ENCODE assay signal across 15 cellular contexts in genomic region chr17:67636841-67637240, GRCh38.
A peak's percentile ranks its signal among the peaks of the same experiment; 100 is the strongest.
DNase-seq lines count a peak whose midpoint lies in the region; ATAC-seq and TF ChIP-seq lines count a peak whose summit lies in the region.
"Had no signal": no experiment of that assay in that cellular context is flagged by ENCODE, and none has a peak within 500 bp of the region (broad histone marks: within the 10 kb centered on the region; RNA-seq: fewer than 3 reads in every experiment).

No MANE protein-coding gene starts in this region.

- in situ Hi-C loops in gastrocnemius medialis (cut with MboI; ENCODE audit: low sequenced_read_pairs in 4 of 4), result no loop called here

- TF ChIP-seq POLR2A in gastroesophageal sphincter (IDR thresholded peaks at IDR 0.05) (no peak), prostate gland (IDR thresholded peaks at IDR 0.05) (no peak), gastrocnemius medialis (IDR thresholded peaks at IDR 0.05) (no peak)

- H3K9me3 ChIP-seq in gastroesophageal sphincter (no peaks in the 10 kb centered on the region), prostate gland (no peaks in the 10 kb centered on the region), gastrocnemius medialis (no peaks in the 10 kb centered on the region)
- H3K9me3 ChIP-seq: spleen had no signal

- 83 to 96% methylated on average over 1 to 3 of the region's 5 CpGs for WGBS in gastroesophageal sphincter (ENCODE audit: low coverage in 1 of 2), 2 donors
- 72% methylated on average over 5 of the region's 5 CpGs for WGBS in prostate gland

- TF ChIP-seq CTCF in gastroesophageal sphincter (IDR thresholded peaks at IDR 0.05) (no peak), prostate gland (IDR thresholded peaks at IDR 0.05) (no peak), gastrocnemius medialis (IDR thresholded peaks at IDR 0.05 in 4 of 5, conservative IDR thresholded peaks at IDR 0.05 in 1 of 5) (no peak)

- H3K27me3 ChIP-seq in gastroesophageal sphincter, result no peaks in the 10 kb centered on the region
- no peaks in the 10 kb centered on the region for H3K27me3 ChIP-seq in prostate gland (replicated peaks; ENCODE audit: insufficient read depth)
- H3K27me3 ChIP-seq in gastrocnemius medialis, result no peaks in the 10 kb centered on the region
- H3K27me3 ChIP-seq: spleen had no signal

- peaks cover 0 to 18% of the 10 kb centered on the region in 2 donors for H3K36me3 ChIP-seq in gastroesophageal sphincter
- no peaks in the 10 kb centered on the region for H3K36me3 ChIP-seq in prostate gland
- no peaks in the 10 kb centered on the region for H3K36me3 ChIP-seq in gastrocnemius medialis

- TF ChIP-seq EP300 in gastroesophageal sphincter (IDR thresholded peaks at IDR 0.05), result no peak

- no peak overlapping the region for H3K4me3 ChIP-seq in gastroesophageal sphincter
- no peak overlapping the region for H3K4me3 ChIP-seq in prostate gland
- no peak overlapping the region for H3K4me3 ChIP-seq in gastrocnemius medialis
- H3K4me3 ChIP-seq: K562, spleen had no signal

- peak overlapping the region in 3 of 4 donors; percentile 21 to 46 (median 33) for H3K27ac ChIP-seq in gastroesophageal sphincter
- peak overlapping the region; percentile 78 to 83 for H3K27ac ChIP-seq in prostate gland
- no peak overlapping the region for H3K27ac ChIP-seq in gastrocnemius medialis
- H3K27ac ChIP-seq: spleen had no signal

- DNase-seq in HK-2 (ENCODE audit: unreplicated experiment) (peak; percentile 37), amniotic epithelial cell (ENCODE audit: low read depth) (peak; percentile 4), prostate gland (ENCODE audit: low spot score) (no peak), gastrocnemius medialis (no peak), NCI-H774 (lab: John Stamatoyannopoulos, UW) (no peak)
- DNase-seq in stimulated activated CD4-positive, alpha-beta T cell treated with anti-CD3 and anti-CD28 coated beads, Interleukin-2, amount 100 ng/mL, for 24 hours, result no peak
- DNase-seq: activated CD4-positive, alpha-beta T cell treated with anti-CD3 and anti-CD28 coated beads, Interleukin-2, amount 50 U/mL, for 48 hours; DMS79; foreskin melanocyte; NCI-H1105 treated with DMSO at 0.1 percent for 48 hours; spleen; stimulated activated naive CD8-positive, alpha-beta T cell treated with anti-CD3 and anti-CD28 coated beads, Interleukin-15, amount 100 ng/mL, for 72 hours had no signal

- ATAC-seq in gastroesophageal sphincter, result no peak
- ATAC-seq in HG02938 (IDR thresholded peaks at IDR 0.05; ENCODE audit: unreplicated experiment), result no peak
- no peak for ATAC-seq in gastrocnemius medialis
- ATAC-seq: K562; stimulated activated naive CD8-positive, alpha-beta T cell treated with anti-CD3 and anti-CD28 coated beads, Interleukin-15, amount 100 ng/mL, for 72 hours had no signal

- H3K4me1 ChIP-seq in gastroesophageal sphincter (peaks cover 0 to 65% (median 3%) of the 10 kb centered on the region in 3 donors), prostate gland (replicated peaks) (peaks cover 22% of the 10 kb centered on the region), gastrocnemius medialis (no peaks in the 10 kb centered on the region)
- H3K4me1 ChIP-seq: spleen had no signal

- intact Hi-C loops in prostate gland (cut with DNase I), result no loop called here
- intact Hi-C loops in gastrocnemius medialis (cut with DNase I; ENCODE audit: low total_unique reads), result loop anchor here (1.0 kb wide), 1 partner anchor 17 kb away; no protein-coding TSS in a partner anchor

Comparison
In these comparisons a context has a peak if more than half of its experiments do, and no peak if none do; other contexts are left out.
1. DNase-seq: peak in HK-2 (single experiment) and amniotic epithelial cell (single experiment); none in prostate gland (single experiment), stimulated activated CD4-positive, alpha-beta T cell treated with anti-CD3 and anti-CD28 coated beads, Interleukin-2, amount 100 ng/mL, for 24 hours (0 of 2), gastrocnemius medialis (0 of 2) and NCI-H774 (single experiment).
2. H3K27ac ChIP-seq: peak in gastroesophageal sphincter (3 of 4) and prostate gland (2 of 2); none in gastrocnemius medialis (0 of 4).